ENCODE assay signal across 1 cellular context in genomic region chr6:50862172-50862571, GRCh38.
TF ChIP-seq lines count a peak whose summit lies in the region.

No MANE protein-coding gene starts in this region.

TF ChIP-seq in H1, 55 proteins besides CTCF, POLR2A, EP300 and RAD21 (continued from another document):
- TF ChIP-seq, protein P1, sequence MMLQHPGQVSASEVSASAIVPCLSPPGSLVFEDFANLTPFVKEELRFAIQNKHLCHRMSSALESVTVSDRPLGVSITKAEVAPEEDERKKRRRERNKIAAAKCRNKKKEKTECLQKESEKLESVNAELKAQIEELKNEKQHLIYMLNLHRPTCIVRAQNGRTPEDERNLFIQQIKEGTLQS (IDR thresholded peaks at IDR 0.05; ENCODE audit: insufficient read depth, low read depth, low read length), result no peak
